ENCODE assay signal across 16 cellular contexts in the genomic region with DNA sequence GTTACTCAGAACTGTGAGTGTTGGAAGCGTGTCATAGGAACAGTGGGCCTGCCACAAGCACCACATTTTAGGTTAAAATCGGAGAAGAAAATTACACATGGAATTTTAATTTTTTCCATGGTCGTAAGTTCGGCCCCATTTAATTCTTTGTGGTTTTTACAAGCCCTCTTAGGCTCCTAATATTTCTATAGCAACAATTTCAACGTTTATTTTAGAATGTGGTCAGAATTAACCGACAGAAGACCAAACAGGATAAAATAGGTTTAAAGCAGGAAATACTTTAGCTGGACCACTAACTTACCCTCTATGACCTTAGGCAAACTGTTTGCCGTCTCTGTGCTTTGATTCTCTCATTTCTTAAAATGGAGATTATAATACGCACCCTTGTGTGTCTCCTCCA.
DNase-seq lines count a peak whose midpoint lies in the region; ATAC-seq, FAIRE-seq and TF ChIP-seq lines count a peak whose summit lies in the region.
"Had no signal": no experiment of that assay in that cellular context is flagged by ENCODE, and none has a peak within 500 bp of the region (broad histone marks: within the 10 kb centered on the region; RNA-seq: fewer than 3 reads in every experiment).

No MANE protein-coding gene starts in this region.

- DNase-seq in HepG2 (ENCODE audit: low spot score) = no peak
- no peak for DNase-seq in right lobe of liver
- no peak for DNase-seq in PC-9
- DNase-seq in hepatocyte (ENCODE audit: low spot score) = no peak
- no peak for DNase-seq in upper lobe of left lung
- no peak for DNase-seq in iPS-NIHi11 (ENCODE audit: low spot score)
- no peak for DNase-seq in DMS 273 treated with DMSO at 0.1 percent for 48 hours (lab: John Stamatoyannopoulos, UW)
- DNase-seq: activated CD4-positive, alpha-beta T cell treated with anti-CD3 and anti-CD28 coated beads, Interleukin-2, amount 10 ng/mL, durations not matched to agents 7 days and 5 days; activated CD8-positive, alpha-beta memory T cell treated with anti-CD3 and anti-CD28 coated beads, Interleukin-2, amount 50 U/mL, for 4 hours; activated effector memory CD4-positive, alpha-beta T cell treated with Interleukin-2 at 50 U/mL for 16 hours; activated naive CD8-positive, alpha-beta T cell treated with anti-CD3 and anti-CD28 coated beads, Interleukin-2, amount 50 U/mL, for 24 hours; NCI-H187 treated with DMSO at 0.1 percent for 48 hours; NK-92 treated with Interleukin-12 subunit alpha and Interleukin-12 subunit beta, amount 100 ng/mL, for 24 hours had no signal

- no peaks in the 10 kb centered on the region for H3K27me3 ChIP-seq in HepG2 (ENCODE audit: control insufficient read depth in 1 of 2, insufficient read depth in 2 of 2, low read length in 2 of 2)
- H3K27me3 ChIP-seq in right lobe of liver = no peaks in the 10 kb centered on the region
- H3K27me3 ChIP-seq in PC-9 (ENCODE audit: insufficient read depth, low read depth) = no peaks in the 10 kb centered on the region
- no peaks in the 10 kb centered on the region for H3K27me3 ChIP-seq in hepatocyte
- no peaks in the 10 kb centered on the region for H3K27me3 ChIP-seq in upper lobe of left lung

- FAIRE-seq in HepG2 (lab: Jason Lieb, UNC) = no peak
- FAIRE-seq: H1 had no signal

- H4K20me1 ChIP-seq in HepG2 (ENCODE audit: insufficient read depth, low read length) = no peaks in the 10 kb centered on the region; the same call in 1 of the 2 replicates
- H4K20me1 ChIP-seq in PC-9 (ENCODE audit: insufficient read depth) = no peaks in the 10 kb centered on the region
- no peaks in the 10 kb centered on the region for H4K20me1 ChIP-seq in hepatocyte (ENCODE audit: insufficient read depth, poor library complexity, severe bottlenecking)

- CTCF ChIA-PET in HepG2 (lab: Yijun Ruan, JAX; ENCODE audit: low intra/inter-chr PET ratio, low total read pairs) = interaction anchor here (1.2 to 1.9 kb wide), 4 partner anchors 30 to 173 kb away, joined by 3 to 5 read pairs (median 3); no protein-coding TSS in a partner anchor
- CTCF ChIA-PET in PC-9 (lab: Charles Lee) = interaction anchor here (0.6 kb wide), 1 partner anchor 1119 kb away, joined by 3 read pairs; no protein-coding TSS in a partner anchor

- H3K9me3 ChIP-seq in HepG2 (ENCODE audit: low read length) (no peaks in the 10 kb centered on the region), right lobe of liver (no peaks in the 10 kb centered on the region), PC-9 (ENCODE audit: insufficient read depth, low read depth) (no peaks in the 10 kb centered on the region), hepatocyte (ENCODE audit: low read depth) (no peaks in the 10 kb centered on the region), upper lobe of left lung (no peaks in the 10 kb centered on the region)

- H3K4me1 ChIP-seq in HepG2 (ENCODE audit: insufficient read depth, low read length) (peaks cover 71% of the 10 kb centered on the region), right lobe of liver (peaks cover 0 to 33% (median 16%) of the 10 kb centered on the region in 4 donors), PC-9 (replicated peaks; ENCODE audit: insufficient read depth) (peaks cover 75% of the 10 kb centered on the region), hepatocyte (ENCODE audit: insufficient read depth) (peaks cover 48% of the 10 kb centered on the region), upper lobe of left lung (peaks cover 51 to 78% (median 75%) of the 10 kb centered on the region in 4 donors)

- in situ Hi-C loops in HepG2 (cut with HindIII; ENCODE audit: extremely low pct_ligation_motif_present, low pct_unique_long_range_greater_than_20kb) = loop anchor here (10.0 to 25.0 kb wide), 2 partner anchors 413 to 511 kb away; a partner anchor contains a TSS

- no peaks in the 10 kb centered on the region for H3K9me2 ChIP-seq in PC-9 (ENCODE audit: insufficient read depth)
- H3K9me2 ChIP-seq in hepatocyte (replicated peaks; ENCODE audit: insufficient read depth) = no peaks in the 10 kb centered on the region

- TF ChIP-seq EP300 in HepG2 (IDR thresholded peaks at IDR 0.05; ENCODE audit: low read depth in 2 of 2, low read length in 2 of 2) = no peak
- no peak for TF ChIP-seq EP300 in HepG2 (CRISPR knock-in tag; IDR thresholded peaks at IDR 0.05; ENCODE audit: borderline replicate concordance)
- TF ChIP-seq EP300 in upper lobe of left lung (IDR thresholded peaks at IDR 0.05) = no peak

- H3K9ac ChIP-seq in HepG2 (ENCODE audit: insufficient read depth, low read depth, low read length) = peak overlapping the region; percentile 35; the same call in 1 of the 2 replicates

- WGBS in HepG2 (ENCODE audit: low lambda C conversion rate) = 39% methylated on average over 8 of the region's 8 CpGs
- 56% methylated on average over 8 of the region's 8 CpGs for WGBS in right lobe of liver (ENCODE audit: insufficient coverage, low coverage, low lambda C conversion rate, missing lambda C conversion rate)
- WGBS in hepatocyte (ENCODE audit: low lambda C conversion rate, missing lambda C conversion rate) = 54% methylated on average over 8 of the region's 8 CpGs
- 40 to 50% methylated on average over 8 of the region's 8 CpGs for whole genome bisulfite sequencing in upper lobe of left lung, 2 donors

- H3K79me2 ChIP-seq in HepG2 (ENCODE audit: insufficient read depth, low read length) (peaks cover 17% of the 10 kb centered on the region), PC-9 (ENCODE audit: low read depth) (peaks cover 45% of the 10 kb centered on the region), hepatocyte (peaks cover 39% of the 10 kb centered on the region)

- intact Hi-C loops in HepG2 (cut with micrococcal nuclease; ENCODE audit: unreplicated experiment) = loop anchor here (1.0 to 10.0 kb wide), 8 partner anchors 118 to 1484 kb away; a partner anchor contains a TSS
- intact Hi-C loops in right lobe of liver (cut with DNase I) = no loop called here
- intact Hi-C loops in PC-9 (cut with micrococcal nuclease; ENCODE audit: unreplicated experiment) = loop anchor here (1.0 to 10.0 kb wide), 6 partner anchors 118 to 1481 kb away; no protein-coding TSS in a partner anchor

- peak overlapping the region; percentile 72 for H3K4me2 ChIP-seq in HepG2 (ENCODE audit: low read depth, low read length)
- H3K4me2 ChIP-seq in PC-9 = 0 out of 2 replicates have a peak overlapping the region, but pooled peaks have one; percentile 3
- peak overlapping the region; percentile 36 for H3K4me2 ChIP-seq in hepatocyte

- TF ChIP-seq POLR2A in HepG2 (IDR thresholded peaks at IDR 0.05; ENCODE audit: insufficient read depth in 1 of 2, low read depth in 2 of 2, low read length in 2 of 2) (no peak), right lobe of liver (IDR thresholded peaks at IDR 0.05) (no peak), upper lobe of left lung (IDR thresholded peaks at IDR 0.05) (no peak)

- H3K36me3 ChIP-seq in HepG2 (replicated peaks in 1 of 2; ENCODE audit: control insufficient read depth in 1 of 2, insufficient read depth in 2 of 2, low read length in 2 of 2) (no peaks in the 10 kb centered on the region), right lobe of liver (no peaks in the 10 kb centered on the region), PC-9 (ENCODE audit: low read depth) (no peaks in the 10 kb centered on the region), hepatocyte (replicated peaks; ENCODE audit: insufficient read depth, low read depth) (no peaks in the 10 kb centered on the region), upper lobe of left lung (no peaks in the 10 kb centered on the region)

- TF ChIP-seq RAD21 in HepG2 (CRISPR knock-in tag; IDR thresholded peaks at IDR 0.05) = no peak

- H2AFZ ChIP-seq in HepG2 (ENCODE audit: low read length) (no peak overlapping the region), PC-9 (no peak overlapping the region), hepatocyte (no peak overlapping the region)

- peaks cover 32% of the 10 kb centered on the region for H3F3A ChIP-seq in PC-9 (ENCODE audit: insufficient read depth, low read depth)

- POLR2A ChIA-PET in HepG2 (lab: Yijun Ruan, JAX) (interaction anchor here (1.1 to 2.3 kb wide), 5 partner anchors 70 to 512 kb away, joined by 3 to 8 read pairs (median 3); a partner anchor contains a TSS), PC-9 (lab: Charles Lee; ENCODE audit: unreplicated experiment) (no interaction called here)

- no peak for TF ChIP-seq CTCF in HepG2 (CRISPR knock-in tag; IDR thresholded peaks at IDR 0.05)
- no peak for TF ChIP-seq CTCF in right lobe of liver (IDR thresholded peaks at IDR 0.05)
- no peak for TF ChIP-seq CTCF in PC-9 (conservative IDR thresholded peaks at IDR 0.05)
- TF ChIP-seq CTCF in hepatocyte (IDR thresholded peaks at IDR 0.05; ENCODE audit: poor library complexity) = no peak
- TF ChIP-seq CTCF in upper lobe of left lung (IDR thresholded peaks at IDR 0.05) = no peak

- no TSS peak for BruUV-seq in HepG2 (replicated peaks; lab: Mats Ljungman, UMichigan)
- no TSS peak for BruUV-seq in PC-9 (replicated peaks; lab: Mats Ljungman, UMichigan)

- peak overlapping the region in 2 of 3 experiments; percentile 12 to 15; a peak in 2 of 6 replicates for H3K4me3 ChIP-seq in HepG2 (replicated peaks in 1 of 3; ENCODE audit: insufficient read depth in 1 of 3, low read depth in 2 of 3, low read length in 3 of 3)
- no peak overlapping the region for H3K4me3 ChIP-seq in right lobe of liver
- no peak overlapping the region for H3K4me3 ChIP-seq in PC-9
- no peak overlapping the region for H3K4me3 ChIP-seq in hepatocyte
- no peak overlapping the region for H3K4me3 ChIP-seq in upper lobe of left lung

- no peak; the same call in 2 of the 3 replicates for ATAC-seq in HepG2
- ATAC-seq in right lobe of liver = no peak
- no peak for ATAC-seq in upper lobe of left lung (ENCODE audit: low FRiP score in 2 of 2)
- ATAC-seq in HG03196 (IDR thresholded peaks at IDR 0.05; ENCODE audit: unreplicated experiment) = no peak
- ATAC-seq: activated naive CD8-positive, alpha-beta T cell treated with anti-CD3 and anti-CD28 coated beads, Interleukin-2, amount 50 U/mL, for 24 hours; stimulated activated memory B cell treated with anti-CD40 and anti-IgM and Interleukin-4, amounts not matched to agents 10 μg/mL and 1 μg/mL and 100 μg/mL, for 72 hours had no signal

- H3K27ac ChIP-seq in HepG2 (ENCODE audit: extremely low read length, insufficient read depth, low read length) (peak overlapping the region; percentile 5), right lobe of liver (no peak overlapping the region), PC-9 (no peak overlapping the region), hepatocyte (peak overlapping the region; percentile 24), upper lobe of left lung (peak overlapping the region; percentile 1 to 37 (median 34))

TF ChIP-seq in HepG2, 621 proteins besides CTCF, POLR2A, EP300 and RAD21 (continues in another document):
- peak; percentile 8; the same call in 1 of the 2 replicates for TF ChIP-seq ZNF878 (CRISPR knock-in tag; IDR thresholded peaks at IDR 0.05)

Comparison
In these comparisons a context has a peak if more than half of its experiments do, and no peak if none do; other contexts are left out.
1. H3K27ac ChIP-seq: peak in HepG2 (single experiment), hepatocyte (single experiment) and upper lobe of left lung (4 of 4); none in right lobe of liver (0 of 3) and PC-9 (single experiment).
2. H3K4me3 ChIP-seq: peak in HepG2 (2 of 3); none in right lobe of liver (0 of 3), PC-9 (single experiment), hepatocyte (single experiment) and upper lobe of left lung (0 of 4).
3. intact Hi-C loops: an anchor here in HepG2 (1.0 to 10.0 kb wide) and PC-9 (1.0 to 10.0 kb wide); none called in right lobe of liver.
4. H3K4me2 ChIP-seq: peak in every context shown above with its lines; median percentile 72 in HepG2; 36 in hepatocyte; 3 in PC-9.